In the genomic region with DNA sequence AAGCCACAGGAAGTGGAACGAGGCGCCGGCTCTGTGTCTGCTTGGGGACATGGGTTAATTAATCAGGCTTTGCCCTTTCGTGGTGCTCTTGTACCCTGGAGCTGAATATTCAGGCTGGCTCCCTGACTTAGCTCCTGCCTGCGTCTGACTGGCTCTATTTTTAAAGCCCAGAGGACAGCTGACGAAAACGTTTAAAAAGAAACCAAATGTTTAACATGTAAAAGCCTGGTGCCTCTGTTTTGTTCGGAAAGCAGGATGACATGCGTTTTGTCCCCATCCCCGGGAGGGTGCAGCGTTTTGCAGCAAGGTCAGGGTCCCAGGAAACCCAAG, we compare ENCODE assay signal across 18 cellular contexts.
A peak's percentile ranks its signal among the peaks of the same experiment; 100 is the strongest.
DNase-seq lines count a peak whose midpoint lies in the region; ATAC-seq and TF ChIP-seq lines count a peak whose summit lies in the region.
"Had no signal": no experiment of that assay in that cellular context is flagged by ENCODE, and none has a peak within 500 bp of the region (broad histone marks: within the 10 kb centered on the region; RNA-seq: fewer than 3 reads in every experiment).

No MANE protein-coding gene starts in this region.

- H3K27me3 ChIP-seq in heart right ventricle (no peaks in the 10 kb centered on the region), osteoblast (ENCODE audit: insufficient read depth, low read length) (no peaks in the 10 kb centered on the region)
- H3K27me3 ChIP-seq: BE2C, left lung, ovary, uterus had no signal

- no peak overlapping the region for H3K4me3 ChIP-seq in heart right ventricle
- H3K4me3 ChIP-seq in osteoblast (ENCODE audit: insufficient read depth, low read length): peak overlapping the region; percentile 29
- H3K4me3 ChIP-seq: left lung, ovary, uterus had no signal

- H3K9me3 ChIP-seq in heart right ventricle (peaks cover 0 to 23% (median 5%) of the 10 kb centered on the region in 11 donors), osteoblast (ENCODE audit: low read depth, low read length) (peaks cover 4% of the 10 kb centered on the region)
- H3K9me3 ChIP-seq: BE2C, left lung, uterus had no signal

- H3K36me3 ChIP-seq in heart right ventricle (no peaks in the 10 kb centered on the region), osteoblast (ENCODE audit: insufficient read depth, low read length) (no peaks in the 10 kb centered on the region)
- H3K36me3 ChIP-seq: BE2C, left lung, ovary, uterus had no signal

- in situ Hi-C loops in G401 (cut with HindIII; ENCODE audit: low sequenced_read_pairs): no loop called here

- 34 to 35% methylated on average over 11 of the region's 11 CpGs for WGBS in heart right ventricle, 2 donors

- no peaks in the 10 kb centered on the region for H3K79me2 ChIP-seq in osteoblast (ENCODE audit: insufficient read depth, low read length)

- H3K4me3 Mint-ChIP-seq in natural killer cell: no peak overlapping the region
- no peak overlapping the region for H3K4me3 Mint-ChIP-seq in natural killer cell treated with Interleukin-12 subunit alpha and Interleukin-12 subunit beta and Interleukin-15 and Interleukin-18, amount 100 ng/mL, for 72 hours
- H3K4me3 Mint-ChIP-seq: activated naive CD8-positive, alpha-beta T cell treated with anti-CD3 and anti-CD28 coated beads for 36 hours; activated T-helper 17 cell treated with anti-CD3 and anti-CD28 coated beads, Interleukin-2, amount 50 U/mL, for 72 hours had no signal

- intact Hi-C loops in natural killer cell (cut with micrococcal nuclease) (no loop called here), heart right ventricle (cut with DNase I) (loop anchor here in 2 of 10 donors (5.0 kb wide), 2 partner anchors 53 to 58 kb away; no protein-coding TSS in a partner anchor)

- ATAC-seq in natural killer cell (no peak), heart right ventricle (peak in 5 of 8 donors; percentile 2 to 51 (median 36)), GM21529 (IDR thresholded peaks at IDR 0.05; ENCODE audit: unreplicated experiment) (no peak), HG03108 (IDR thresholded peaks at IDR 0.05; ENCODE audit: unreplicated experiment) (no peak)
- ATAC-seq in natural killer cell treated with Interleukin-12 subunit alpha and Interleukin-12 subunit beta and Interleukin-15 and Interleukin-18, amount 100 ng/mL, for 72 hours: no peak
- ATAC-seq: activated T-helper 17 cell treated with anti-CD3 and anti-CD28 coated beads, Interleukin-2, amount 50 U/mL, for 72 hours; Panc1 had no signal

- H3K4me2 ChIP-seq in osteoblast (ENCODE audit: insufficient read depth, low read length): peak overlapping the region; percentile 57

- H3K27ac Mint-ChIP-seq in natural killer cell: peak overlapping the region; percentile 64 to 87
- peak overlapping the region in 1 of 2 donors; percentile 36 for H3K27ac Mint-ChIP-seq in natural killer cell treated with Interleukin-12 subunit alpha and Interleukin-12 subunit beta and Interleukin-15 and Interleukin-18, amount 100 ng/mL, for 72 hours
- H3K27ac Mint-ChIP-seq: activated naive CD8-positive, alpha-beta T cell treated with anti-CD3 and anti-CD28 coated beads for 36 hours; activated T-helper 17 cell treated with anti-CD3 and anti-CD28 coated beads, Interleukin-2, amount 50 U/mL, for 72 hours had no signal

- H3K9me3 Mint-ChIP-seq in natural killer cell: peaks cover 0 to 5% of the 10 kb centered on the region in 2 donors
- no peaks in the 10 kb centered on the region for H3K9me3 Mint-ChIP-seq in natural killer cell treated with Interleukin-12 subunit alpha and Interleukin-12 subunit beta and Interleukin-15 and Interleukin-18, amount 100 ng/mL, for 72 hours
- H3K9me3 Mint-ChIP-seq: activated T-helper 17 cell treated with anti-CD3 and anti-CD28 coated beads, Interleukin-2, amount 50 U/mL, for 72 hours had no signal

- no peaks in the 10 kb centered on the region for H3K36me3 Mint-ChIP-seq in natural killer cell
- H3K36me3 Mint-ChIP-seq in natural killer cell treated with Interleukin-12 subunit alpha and Interleukin-12 subunit beta and Interleukin-15 and Interleukin-18, amount 100 ng/mL, for 72 hours: no peaks in the 10 kb centered on the region
- H3K36me3 Mint-ChIP-seq: activated naive CD8-positive, alpha-beta T cell treated with anti-CD3 and anti-CD28 coated beads for 36 hours had no signal

- H3K4me1 ChIP-seq in heart right ventricle (peaks cover 4 to 36% (median 15%) of the 10 kb centered on the region in 9 donors), osteoblast (ENCODE audit: insufficient read depth, low read length) (peaks cover 14% of the 10 kb centered on the region)
- H3K4me1 ChIP-seq: BE2C, uterus had no signal

- H4K20me1 ChIP-seq in osteoblast (ENCODE audit: insufficient read depth, low read length): no peaks in the 10 kb centered on the region

- peaks cover 12 to 17% of the 10 kb centered on the region in 2 donors for H3K4me1 Mint-ChIP-seq in natural killer cell
- H3K4me1 Mint-ChIP-seq in natural killer cell treated with Interleukin-12 subunit alpha and Interleukin-12 subunit beta and Interleukin-15 and Interleukin-18, amount 100 ng/mL, for 72 hours (ENCODE audit: low read depth in 2 of 2): peaks cover 10 to 11% of the 10 kb centered on the region in 2 donors
- H3K4me1 Mint-ChIP-seq: activated naive CD8-positive, alpha-beta T cell treated with anti-CD3 and anti-CD28 coated beads for 36 hours; activated T-helper 17 cell treated with anti-CD3 and anti-CD28 coated beads, Interleukin-2, amount 50 U/mL, for 72 hours had no signal

- peak overlapping the region in 9 of 10 donors; percentile 35 to 75 (median 57) for H3K27ac ChIP-seq in heart right ventricle
- no peak overlapping the region for H3K27ac ChIP-seq in osteoblast (ENCODE audit: low read depth, low read length)
- H3K27ac ChIP-seq: left lung, ovary, uterus had no signal

- DNase-seq in natural killer cell: no peak
- no peak for DNase-seq in natural killer cell treated with Interleukin-12 subunit alpha and Interleukin-12 subunit beta and Interleukin-15 and Interleukin-18, amount 100 ng/mL, for 72 hours (ENCODE audit: low spot score)
- DNase-seq in heart right ventricle: no peak
- DNase-seq in osteoblast (ENCODE audit: insufficient read length, low spot score, missing footprints): peak; percentile 81
- DNase-seq in T-helper 2 cell: no peak
- DNase-seq in G401 (ENCODE audit: low spot score): no peak
- DNase-seq: activated naive CD8-positive, alpha-beta T cell treated with anti-CD3 and anti-CD28 coated beads for 36 hours; BE2C; dermis blood vessel endothelial cell; NCI-H2171; stimulated activated CD4-positive, alpha-beta T cell treated with anti-CD3 and anti-CD28 coated beads, Interleukin-4, amount 100 ng/mL, for 4 hours had no signal

- peaks cover 0 to 5% of the 10 kb centered on the region in 2 donors for H3K27me3 Mint-ChIP-seq in natural killer cell (ENCODE audit: low read depth in 2 of 2)
- H3K27me3 Mint-ChIP-seq in natural killer cell treated with Interleukin-12 subunit alpha and Interleukin-12 subunit beta and Interleukin-15 and Interleukin-18, amount 100 ng/mL, for 72 hours: peaks cover 12 to 22% of the 10 kb centered on the region in 2 donors
- H3K27me3 Mint-ChIP-seq: activated naive CD8-positive, alpha-beta T cell treated with anti-CD3 and anti-CD28 coated beads for 36 hours had no signal

- peak overlapping the region; percentile 85 for H2AFZ ChIP-seq in osteoblast (ENCODE audit: low read length)

- TF ChIP-seq CTCF in natural killer cell (IDR thresholded peaks at IDR 0.05) (no peak), heart right ventricle (IDR thresholded peaks at IDR 0.05) (no peak), osteoblast (IDR thresholded peaks at IDR 0.05; ENCODE audit: extremely low read depth, low read depth, low read length) (no peak)

Comparison
In these comparisons a context has a peak if more than half of its experiments do, and no peak if none do; other contexts are left out.
1. ATAC-seq: peak in heart right ventricle (5 of 8); none in natural killer cell (0 of 3), natural killer cell treated with Interleukin-12 subunit alpha and Interleukin-12 subunit beta and Interleukin-15 and Interleukin-18, amount 100 ng/mL, for 72 hours (0 of 2), GM21529 (single experiment) and HG03108 (single experiment).